18 cellular contexts compared by ENCODE assay signal in genomic region chr7:107068156-107068555, GRCh38. TPM values are rescaled to one million over a fixed set of nuclear protein-coding genes. Genes with fewer than 3 reads are reported as not detected.
DNase-seq lines count a peak whose midpoint lies in the region; ATAC-seq, FAIRE-seq and TF ChIP-seq lines count a peak whose summit lies in the region.
"Had no signal": no experiment of that assay in that cellular context is flagged by ENCODE, and none has a peak within 500 bp of the region (broad histone marks: within the 10 kb centered on the region; RNA-seq: fewer than 3 reads in every experiment).

No MANE protein-coding gene starts in this region.

- peaks cover 33% of the 10 kb centered on the region for H3K4me1 ChIP-seq in HUES48 (ENCODE audit: control insufficient read depth, insufficient read depth, low read length)
- peaks cover 9 to 17% of the 10 kb centered on the region in 2 experiments; a peak in 2 of 4 replicates for H3K4me1 ChIP-seq in SK-N-SH (ENCODE audit: control insufficient read depth in 1 of 2, insufficient read depth in 2 of 2, low read depth in 1 of 2, low read length in 1 of 2)
- peaks cover 0 to 14% (median 4%) of the 10 kb centered on the region in 4 experiments; a peak in 6 of 7 replicates for H3K4me1 ChIP-seq in H1 (replicated peaks in 1 of 4; ENCODE audit: control insufficient read depth in 3 of 4, insufficient read depth in 4 of 4, low read length in 3 of 4)
- H3K4me1 ChIP-seq: gastrocnemius medialis, thyroid gland had no signal

- H3K23ac ChIP-seq in H1 (ENCODE audit: insufficient read length): no peak overlapping the region

- 66% methylated on average over 3 of the region's 3 CpGs for WGBS in SK-N-SH (ENCODE audit: low lambda C conversion rate)
- 33% methylated on average over 3 of the region's 3 CpGs; no CpG with 5 or more reads in 1 of the 2 experiments for WGBS in H1 (ENCODE audit: extremely low coverage in 1 of 2, insufficient coverage in 1 of 2, insufficient read length in 1 of 2, insufficient replicate concordance in 2 of 2, low coverage in 1 of 2, low lambda C conversion rate in 2 of 2, missing lambda C conversion rate in 1 of 2), 2 experiments

- 0 out of 2 replicates have a peak overlapping the region, but pooled peaks have one; percentile 12 for H2AFZ ChIP-seq in SK-N-SH (ENCODE audit: low read depth)
- H2AFZ ChIP-seq in H1 (ENCODE audit: low read length): no peak overlapping the region

- intact Hi-C loops in left colon (cut with DNase I, micrococcal nuclease): no loop called here

- no peak for TF ChIP-seq RAD21 in SK-N-SH (IDR thresholded peaks at IDR 0.05; ENCODE audit: low read length)
- TF ChIP-seq RAD21 in H1 (IDR thresholded peaks at IDR 0.05 in 1 of 2, conservative IDR thresholded peaks at IDR 0.05 in 1 of 2; ENCODE audit: low read depth in 2 of 2, low read length in 2 of 2): no peak

- no peak overlapping the region for H2BK12ac ChIP-seq in H1 (ENCODE audit: low read depth, low read length)

- H3K79me1 ChIP-seq in H1 (ENCODE audit: low read depth, low read length): no peaks in the 10 kb centered on the region

- CTCF ChIA-PET in SK-N-SH (lab: Yijun Ruan, JAX): interaction anchor here (0.8 to 1.4 kb wide), 3 partner anchors 20 to 811 kb away, joined by 3 read pairs; no protein-coding TSS in a partner anchor
- CTCF ChIA-PET in H1 (lab: Charles Lee; ENCODE audit: partially characterized antibody): interaction anchor here (0.7 to 1.9 kb wide), 6 partner anchors 9 to 523 kb away, joined by 3 to 7 read pairs (median 3); no protein-coding TSS in a partner anchor

- no peaks in the 10 kb centered on the region for H3K27me3 ChIP-seq in HUES48 (ENCODE audit: control insufficient read depth, insufficient read depth, low read length)
- no peaks in the 10 kb centered on the region for H3K27me3 ChIP-seq in SK-N-SH (ENCODE audit: insufficient read depth)
- no peaks in the 10 kb centered on the region for H3K27me3 ChIP-seq in H1 (replicated peaks in 1 of 4; ENCODE audit: control insufficient read depth in 3 of 4, extremely low read depth in 1 of 4, insufficient read depth in 3 of 4, low read length in 3 of 4)
- H3K27me3 ChIP-seq: brain microvascular endothelial cell, gastrocnemius medialis, Peyer's patch, thyroid gland had no signal

- no peaks in the 10 kb centered on the region for H3K9me2 ChIP-seq in SK-N-SH

- no peak overlapping the region for H4K91ac ChIP-seq in H1 (replicated peaks; ENCODE audit: insufficient read length, low read length)

- H3K18ac ChIP-seq in H1 (ENCODE audit: extremely low read depth, low read length): no peak overlapping the region

- TF ChIP-seq EP300 in SK-N-SH (IDR thresholded peaks at IDR 0.05; ENCODE audit: borderline replicate concordance in 1 of 2, low read depth in 1 of 2, low read length in 1 of 2) (no peak), H1 (IDR thresholded peaks at IDR 0.05; ENCODE audit: borderline replicate concordance in 1 of 2, low read depth in 2 of 2, low read length in 2 of 2) (no peak)

- no peak overlapping the region for H2BK120ac ChIP-seq in H1 (replicated peaks; ENCODE audit: low read depth, low read length)

- no peak overlapping the region for H3K4ac ChIP-seq in H1 (replicated peaks; ENCODE audit: insufficient read length, low read depth, low read length)

- H2BK20ac ChIP-seq in H1 (ENCODE audit: low read length): no peak overlapping the region

- POLR2A ChIA-PET in SK-N-SH (lab: Yijun Ruan, JAX): no interaction called here
- POLR2A ChIA-PET in H1 (lab: Charles Lee; ENCODE audit: partially characterized antibody): interaction anchor here (0.6 kb wide), 1 partner anchor 1255 kb away, joined by 3 read pairs; no protein-coding TSS in a partner anchor

- H3K79me2 ChIP-seq in SK-N-SH (ENCODE audit: insufficient read depth): no peaks in the 10 kb centered on the region
- peaks cover 0 to 24% of the 10 kb centered on the region in 2 experiments; a peak in 3 of 4 replicates for H3K79me2 ChIP-seq in H1 (ENCODE audit: control insufficient read depth in 1 of 2, insufficient read depth in 2 of 2, low read length in 2 of 2)

- no peak overlapping the region for H2BK5ac ChIP-seq in H1 (ENCODE audit: low read depth, low read length)

- H3F3A ChIP-seq in SK-N-SH (replicated peaks; ENCODE audit: insufficient read depth): no peaks in the 10 kb centered on the region

- no peaks in the 10 kb centered on the region for H3K9me3 ChIP-seq in HUES48 (ENCODE audit: control insufficient read depth, insufficient read depth, low read length)
- H3K9me3 ChIP-seq in SK-N-SH: no peaks in the 10 kb centered on the region
- H3K9me3 ChIP-seq in H1 (ENCODE audit: insufficient read depth in 2 of 2, low read depth in 1 of 2, low read length in 1 of 2): no peaks in the 10 kb centered on the region
- H3K9me3 ChIP-seq: gastrocnemius medialis, Peyer's patch, thyroid gland had no signal

- no peak for FAIRE-seq in H1 (lab: Jason Lieb, UNC)
- FAIRE-seq: A204.1 had no signal

- no peak overlapping the region for H4K8ac ChIP-seq in H1 (ENCODE audit: extremely low read depth, insufficient read depth, low read length)

- no peak overlapping the region for H2BK15ac ChIP-seq in H1 (ENCODE audit: low read length)

- H3K9ac ChIP-seq in HUES48 (ENCODE audit: low read depth, low read length) (no peak overlapping the region), SK-N-SH (no peak overlapping the region), H1 (replicated peaks in 1 of 4; ENCODE audit: extremely low read depth in 1 of 4, low read depth in 3 of 4, low read length in 3 of 4) (no peak overlapping the region)

- H3K4me2 ChIP-seq in SK-N-SH: peak overlapping the region; percentile 45
- H3K4me2 ChIP-seq in H1 (ENCODE audit: insufficient read depth in 1 of 2, low read depth in 2 of 2, low read length in 2 of 2): peak overlapping the region; percentile 35 to 47

- H3K36me3 ChIP-seq in HUES48 (ENCODE audit: control insufficient read depth, insufficient read depth, low read length) (no peaks in the 10 kb centered on the region), SK-N-SH (replicated peaks in 1 of 2; ENCODE audit: control insufficient read depth in 1 of 2, insufficient read depth in 2 of 2, low read length in 1 of 2) (no peaks in the 10 kb centered on the region), H1 (ENCODE audit: control insufficient read depth in 2 of 4, insufficient read depth in 4 of 4, low read length in 3 of 4) (no peaks in the 10 kb centered on the region)
- H3K36me3 ChIP-seq: brain microvascular endothelial cell, gastrocnemius medialis, Peyer's patch, thyroid gland had no signal

- in situ Hi-C loops in ACHN (cut with HindIII; ENCODE audit: low pct_ligation_motif_present, low pct_unique_long_range_greater_than_20kb, low sequenced_read_pairs): no loop called here

- H4K20me1 ChIP-seq in SK-N-SH (ENCODE audit: insufficient read depth) (no peaks in the 10 kb centered on the region), H1 (replicated peaks in 1 of 2; ENCODE audit: control insufficient read depth in 1 of 2, insufficient read depth in 2 of 2, low read length in 2 of 2) (no peaks in the 10 kb centered on the region)

- H3K4me3 ChIP-seq in HUES48 (ENCODE audit: low read depth, low read length): no peak overlapping the region
- H3K4me3 ChIP-seq in SK-N-SH (ENCODE audit: low read depth in 2 of 2, low read length in 1 of 2): no peak overlapping the region
- H3K4me3 ChIP-seq in H1 (ENCODE audit: extremely low read depth in 1 of 4, insufficient read depth in 2 of 4, low read depth in 3 of 4, low read length in 4 of 4): peak overlapping the region in 1 of 4 experiments; percentile 22; a peak in 1 of 8 replicates
- H3K4me3 ChIP-seq: Peyer's patch, thyroid gland had no signal

- H3K23me2 ChIP-seq in H1 (ENCODE audit: low read depth, low read length): no peaks in the 10 kb centered on the region

- H3K14ac ChIP-seq in H1 (ENCODE audit: insufficient read length): no peak overlapping the region

- H3K27ac ChIP-seq in HUES48 (ENCODE audit: low read depth, low read length) (peak overlapping the region; percentile 2), SK-N-SH (ENCODE audit: low read depth in 2 of 2, low read length in 1 of 2) (peak overlapping the region; percentile 2 to 20; a peak in 1 of 4 replicates), H1 (ENCODE audit: low read depth, low read length) (no peak overlapping the region)
- H3K27ac ChIP-seq: brain microvascular endothelial cell, gastrocnemius medialis, Peyer's patch, thyroid gland had no signal

- H3K56ac ChIP-seq in H1 (replicated peaks; ENCODE audit: insufficient read length, low read depth, low read length): no peak overlapping the region

- ATAC-seq in left colon: no peak
- no peak for ATAC-seq in GM19463 (IDR thresholded peaks at IDR 0.05; ENCODE audit: unreplicated experiment)
- no peak for ATAC-seq in HG03378 (IDR thresholded peaks at IDR 0.05; ENCODE audit: unreplicated experiment)
- ATAC-seq: gastrocnemius medialis, left lobe of liver had no signal

- no peak overlapping the region for H4K5ac ChIP-seq in H1 (ENCODE audit: insufficient read length, low read depth, low read length)

- H2AK5ac ChIP-seq in H1 (ENCODE audit: low read depth, low read length): no peak overlapping the region

- TF ChIP-seq CTCF in SK-N-SH (IDR thresholded peaks at IDR 0.05) (no peak), H1 (IDR thresholded peaks at IDR 0.05; ENCODE audit: control extremely low read depth in 1 of 3, insufficient read depth in 1 of 3, low read depth in 1 of 3, low read length in 3 of 3) (no peak)

- DNase-seq in ACHN (peak; percentile 23), SK-N-SH (no peak), H1 (ENCODE audit: low read depth in 1 of 2, low spot score in 2 of 2) (no peak), left colon (no peak), iPS-NIHi11 (ENCODE audit: low spot score) (no peak)
- DNase-seq: activated naive CD4-positive, alpha-beta T cell treated with Interleukin-2 at 50 U/mL for 16 hours; brain microvascular endothelial cell; C1 segment of cervical spinal cord; gastrocnemius medialis; NCI-H1105; Peyer's patch; SW 1271; thyroid gland had no signal

- TF ChIP-seq POLR2A in H1 (IDR thresholded peaks at IDR 0.05; ENCODE audit: control extremely low read depth in 1 of 2, low read depth in 2 of 2, low read length in 2 of 2): no peak

TF ChIP-seq in H1, 55 proteins besides CTCF, POLR2A, EP300 and RAD21 (continues in another document):
- no peak for TF ChIP-seq EZH2 (IDR thresholded peaks at IDR 0.05; ENCODE audit: low read depth, low read length, severe bottlenecking)

RNA-seq across cellular contexts. Expression of gene PRKAR2B, which starts 23.7 kb away (rescaled TPM):
- polyA plus RNA-seq in SK-N-SH (2012; rRNA removed) (17.3 and 19.3 TPM in 2 replicates), H1 (2011; rRNA removed) (6.4 and 10.4 TPM in 2 replicates)
- 27.9 and 35.2 TPM in 2 replicates for polyA plus RNA-seq in SK-N-SH (2012; cell fraction: cytosol; rRNA removed)
- 4.7 and 9.6 TPM in 2 replicates for polyA plus RNA-seq in SK-N-SH (2012; cell fraction: nucleus; rRNA removed)
- 35.1 and 37.0 TPM in 2 replicates for total RNA-seq in H1 (2021; fragmentation: NEBNext Ultra II Directional; extraction: Animal tissue kit (Norgen Biotek cat#: 25700))
- polyA plus RNA-seq in H1 (2011; cell fraction: cytosol; rRNA removed): 15.2 TPM
- polyA plus RNA-seq in H1 (2011; cell fraction: nucleus; rRNA removed): 4.4 TPM
- 11.0 to 25.9 TPM (median 14.0 TPM) in 4 replicates for polyA plus RNA-seq in H1 (2012, experiment 1 of 2)
- polyA plus RNA-seq in H1 (2012, experiment 2 of 2): 3.2 TPM
- 19.4 TPM for polyA plus RNA-seq in H1 (2013, experiment 1 of 2)
- polyA plus RNA-seq in H1 (2013, experiment 2 of 2): 19.3 TPM
- polyA minus RNA-seq in H1 (2011; rRNA and poly(A)+ RNA removed): 9.6 and 10.1 TPM in 2 replicates
- 15.2 TPM for polyA minus RNA-seq in H1 (2011; cell fraction: cytosol; rRNA and poly(A)+ RNA removed)
- 11.1 TPM for polyA minus RNA-seq in H1 (2011; cell fraction: nucleus; rRNA and poly(A)+ RNA removed)
- 1 to 10 TPM; 6.6 to 9.6 TPM for total RNA-seq in left colon
